ENCODE assay signal across 16 cellular contexts in the genomic region with DNA sequence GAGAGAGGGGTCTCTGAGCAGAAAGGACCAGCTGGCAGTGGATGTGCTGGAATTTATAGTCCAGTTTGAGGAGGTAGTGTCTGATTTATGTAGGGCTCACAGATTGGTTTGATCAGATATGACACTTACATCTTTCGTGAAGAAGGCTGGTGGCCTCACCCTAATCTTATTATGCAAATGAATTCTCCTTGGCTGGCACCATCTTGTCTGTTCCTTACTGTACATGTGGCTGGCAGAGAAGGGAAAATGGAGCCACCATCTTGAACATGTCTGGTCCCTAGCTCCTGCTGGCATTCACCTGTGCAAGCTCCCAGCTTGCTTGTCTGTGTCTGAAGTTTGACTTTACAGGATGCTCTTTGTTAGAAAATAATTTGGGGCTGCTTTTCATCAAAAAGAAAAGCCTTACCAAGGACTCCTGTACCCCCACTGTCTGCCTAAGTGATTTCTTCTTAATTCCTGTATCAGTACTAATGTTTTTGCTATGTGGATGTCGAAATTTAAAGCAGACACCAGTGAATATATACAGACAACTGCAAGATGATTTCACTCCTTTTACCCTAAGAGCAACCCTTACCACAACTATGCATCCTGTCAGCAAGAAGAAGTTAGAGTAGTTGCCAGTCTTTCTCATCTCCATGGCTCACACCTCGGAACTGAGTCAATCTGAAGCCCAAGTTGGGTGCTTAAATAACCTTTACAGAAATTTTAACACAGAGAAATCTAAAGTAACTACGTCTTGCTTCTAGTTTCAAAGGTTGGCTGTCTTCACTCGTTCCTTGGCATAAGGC.
DNase-seq lines count a peak whose midpoint lies in the region; ATAC-seq and TF ChIP-seq lines count a peak whose summit lies in the region.
"Had no signal": no experiment of that assay in that cellular context is flagged by ENCODE, and none has a peak within 500 bp of the region (broad histone marks: within the 10 kb centered on the region; RNA-seq: fewer than 3 reads in every experiment).

No MANE protein-coding gene starts in this region.

- TF ChIP-seq POLR2A in spleen (IDR thresholded peaks at IDR 0.05): no peak
- no peak for TF ChIP-seq POLR2A in transverse colon (IDR thresholded peaks at IDR 0.05)

- DNase-seq in GM03348 (ENCODE audit: low spot score) (peak; percentile 75), RPMI7951 (ENCODE audit: low read depth) (peak; percentile 10), epithelial cell of prostate (ENCODE audit: low read depth, low spot score) (peak; percentile 31), skeletal muscle cell (ENCODE audit: low read depth) (peak; percentile 87), spleen (no peak), transverse colon (no peak)
- DNase-seq: CD8-positive, alpha-beta T cell; cerebellar nuclear complex; hypothalamus; NCI-H1930; NCI-H526 treated with DMSO at 0.1 percent for 48 hours; Peyer's patch; stimulated activated naive CD4-positive, alpha-beta T cell had no signal

- intact Hi-C loops in spleen (cut with DNase I; ENCODE audit: low total_unique reads) (no loop called here), transverse colon (cut with DNase I; ENCODE audit: low total_unique reads) (no loop called here)

- no peaks in the 10 kb centered on the region for H3K4me1 ChIP-seq in spleen
- H3K4me1 ChIP-seq in transverse colon: no peaks in the 10 kb centered on the region
- H3K4me1 ChIP-seq: Peyer's patch had no signal

- in situ Hi-C loops in transverse colon (cut with MboI; ENCODE audit: low pct_ligation_motif_present in 1 of 4, low pct_unique_long_range_greater_than_20kb in 1 of 4, low sequenced_read_pairs in 3 of 4): no loop called here

- TF ChIP-seq CTCF in spleen (IDR thresholded peaks at IDR 0.05 in 8 of 11, conservative IDR thresholded peaks at IDR 0.05 in 3 of 11): no peak
- no peak for TF ChIP-seq CTCF in transverse colon (IDR thresholded peaks at IDR 0.05)

- H3K36me3 ChIP-seq in spleen (no peaks in the 10 kb centered on the region), transverse colon (no peaks in the 10 kb centered on the region)
- H3K36me3 ChIP-seq: Peyer's patch had no signal

- H3K9me3 ChIP-seq in spleen (peaks cover 0 to 9% (median under 1%) of the 10 kb centered on the region in 8 donors), transverse colon (no peaks in the 10 kb centered on the region)
- H3K9me3 ChIP-seq: Peyer's patch had no signal

- H3K27me3 ChIP-seq in spleen (replicated peaks in 1 of 7) (no peaks in the 10 kb centered on the region), transverse colon (no peaks in the 10 kb centered on the region)
- H3K27me3 ChIP-seq: Peyer's patch had no signal

- ATAC-seq in HG03139 (IDR thresholded peaks at IDR 0.05; ENCODE audit: unreplicated experiment) (no peak), HG03442 (IDR thresholded peaks at IDR 0.05; ENCODE audit: unreplicated experiment) (no peak)
- ATAC-seq: activated naive CD4-positive, alpha-beta T cell treated with anti-CD3 and anti-CD28 coated beads, Interleukin-2, amount 50 U/mL, for 72 hours; CD8-positive, alpha-beta T cell had no signal

- no peak overlapping the region for H3K4me3 ChIP-seq in skeletal muscle cell (ENCODE audit: low read depth, low read length)
- H3K4me3 ChIP-seq in spleen: no peak overlapping the region
- no peak overlapping the region for H3K4me3 ChIP-seq in transverse colon
- H3K4me3 ChIP-seq: Peyer's patch had no signal

- no peak overlapping the region for H3K27ac ChIP-seq in epithelial cell of prostate
- no peak overlapping the region for H3K27ac ChIP-seq in spleen
- no peak overlapping the region for H3K27ac ChIP-seq in transverse colon
- H3K27ac ChIP-seq: Peyer's patch had no signal

- TF ChIP-seq EP300 in transverse colon (IDR thresholded peaks at IDR 0.05; ENCODE audit: low read depth): no peak

- 52 to 67% (median 59%) methylated on average over 5 of the region's 5 CpGs for WGBS in spleen, 5 donors
- WGBS in transverse colon (ENCODE audit: low coverage in 1 of 2), 2 donors: 41 to 60% methylated on average over 3 to 5 of the region's 5 CpGs

Comparison
In these comparisons a context has a peak if more than half of its experiments do, and no peak if none do; other contexts are left out.
1. DNase-seq: peak in GM03348 (single experiment), RPMI7951 (single experiment), epithelial cell of prostate (single experiment) and skeletal muscle cell (single experiment); none in spleen (single experiment) and transverse colon (single experiment).